ENCODE assay signal across 22 cellular contexts in genomic region chr12:55446334-55446733, GRCh38. TPM values are rescaled to one million over a fixed set of nuclear protein-coding genes. Genes with fewer than 3 reads are reported as not detected.
DNase-seq lines count a peak whose midpoint lies in the region; TF ChIP-seq lines count a peak whose summit lies in the region.
"Had no signal": no experiment of that assay in that cellular context is flagged by ENCODE, and none has a peak within 500 bp of the region (broad histone marks: within the 10 kb centered on the region; RNA-seq: fewer than 3 reads in every experiment).

No MANE protein-coding gene starts in this region.

- TF ChIP-seq CTCF in DOHH2 (IDR thresholded peaks at IDR 0.05; ENCODE audit: low read depth, low read length, poor library complexity, severe bottlenecking) (peak; percentile 31), MM.1S (IDR thresholded peaks at IDR 0.05; ENCODE audit: low read length) (peak; percentile 15; the same call in 1 of the 2 replicates), ovary (IDR thresholded peaks at IDR 0.05) (no peak)

- H3K4me2 ChIP-seq in DOHH2 (ENCODE audit: low read length) (no peak overlapping the region), MM.1S (ENCODE audit: low read depth, low read length) (no peak overlapping the region)
- H3K4me2 ChIP-seq: smooth muscle cell had no signal

- no peak overlapping the region for H3K9ac ChIP-seq in MM.1S (ENCODE audit: low read length)

- H2AFZ ChIP-seq in MM.1S (ENCODE audit: low read length) = no peak overlapping the region

- 72 to 83% (median 77%) methylated on average over 5 of the region's 5 CpGs for WGBS in ovary, 3 donors

- H3K9me3 ChIP-seq in DOHH2 (ENCODE audit: control insufficient read depth, insufficient read depth, low read length) (no peaks in the 10 kb centered on the region), MM.1S (replicated peaks; ENCODE audit: insufficient read depth, low read length) (no peaks in the 10 kb centered on the region), ovary (no peaks in the 10 kb centered on the region)
- H3K9me3 ChIP-seq: lower lobe of right lung, prostate gland, uterus had no signal

- DNase-seq in MM.1S (no peak), RKO (ENCODE audit: low spot score) (peak; percentile 22), medulla oblongata (ENCODE audit: extremely low spot score) (peak; percentile 54), NAMALWA (ENCODE audit: low spot score) (no peak), glomerular visceral epithelial cell (ENCODE audit: extremely low spot score) (no peak), ovary (no peak)
- DNase-seq in stimulated activated CD4-positive, alpha-beta T cell treated with anti-CD3 and anti-CD28 coated beads, Interleukin-1b, Interleukin-23, amount 100 ng/mL, for 48 hours = no peak
- DNase-seq: activated CD4-positive, alpha-beta T cell treated with anti-CD3 and anti-CD28 coated beads for 36 hours; activated naive CD8-positive, alpha-beta T cell treated with anti-CD3 and anti-CD28 coated beads, Interleukin-2, amount 50 U/mL, for 24 hours; CD8-positive, alpha-beta memory T cell; erythroblast; lower lobe of right lung; NCI-H1436; NK-92 treated with Interleukin-12 subunit alpha and Interleukin-12 subunit beta, amount 100 ng/mL, for 24 hours; SIG-M5; uterus had no signal

- intact Hi-C loops in ovary (cut with DNase I) = no loop called here

- no peak overlapping the region for H3K4me3 ChIP-seq in DOHH2 (ENCODE audit: low read length)
- no peak overlapping the region for H3K4me3 ChIP-seq in MM.1S (ENCODE audit: low read length)
- H3K4me3 ChIP-seq in ovary = no peak overlapping the region
- H3K4me3 ChIP-seq: gastroesophageal sphincter, lower lobe of right lung, prostate gland, smooth muscle cell, uterus had no signal

- TF ChIP-seq EP300 in ovary (IDR thresholded peaks at IDR 0.05) = no peak

- no peaks in the 10 kb centered on the region for H3K79me2 ChIP-seq in DOHH2 (ENCODE audit: control insufficient read depth, low read length)
- no peaks in the 10 kb centered on the region for H3K79me2 ChIP-seq in MM.1S (ENCODE audit: low read length)

- H3K36me3 ChIP-seq in DOHH2 (ENCODE audit: control insufficient read depth, low read length) (no peaks in the 10 kb centered on the region), MM.1S (replicated peaks; ENCODE audit: insufficient read depth, low read length) (no peaks in the 10 kb centered on the region), ovary (no peaks in the 10 kb centered on the region)
- H3K36me3 ChIP-seq: gastroesophageal sphincter, lower lobe of right lung, prostate gland, uterus had no signal

- TF ChIP-seq POLR2A in ovary (IDR thresholded peaks at IDR 0.05) = no peak

- H3K27me3 ChIP-seq in DOHH2 (ENCODE audit: control insufficient read depth, low read length) (no peaks in the 10 kb centered on the region), MM.1S (replicated peaks; ENCODE audit: insufficient read depth, low read length) (no peaks in the 10 kb centered on the region), ovary (no peaks in the 10 kb centered on the region)
- H3K27me3 ChIP-seq: gastroesophageal sphincter, uterus had no signal

- H3K4me1 ChIP-seq in DOHH2 (ENCODE audit: control insufficient read depth, low read length) = peaks cover 33% of the 10 kb centered on the region
- H3K4me1 ChIP-seq in MM.1S (ENCODE audit: low read length) = no peaks in the 10 kb centered on the region
- H3K4me1 ChIP-seq in ovary (ENCODE audit: insufficient read depth) = no peaks in the 10 kb centered on the region
- H3K4me1 ChIP-seq: gastroesophageal sphincter, lower lobe of right lung, prostate gland, uterus had no signal

- H3F3A ChIP-seq in DOHH2 (ENCODE audit: control insufficient read depth, insufficient read depth) = no peaks in the 10 kb centered on the region
- no peaks in the 10 kb centered on the region for H3F3A ChIP-seq in MM.1S (ENCODE audit: insufficient read depth, low read length)

- no peaks in the 10 kb centered on the region for H4K20me1 ChIP-seq in DOHH2 (ENCODE audit: control insufficient read depth, insufficient read depth, low read depth, low read length)
- H4K20me1 ChIP-seq in MM.1S (ENCODE audit: insufficient read depth, low read length) = no peaks in the 10 kb centered on the region

- H3K27ac ChIP-seq in DOHH2 (ENCODE audit: low read depth, low read length) (no peak overlapping the region), MM.1S (ENCODE audit: low read length) (no peak overlapping the region), ovary (no peak overlapping the region)
- H3K27ac ChIP-seq: gastroesophageal sphincter, lower lobe of right lung, prostate gland, uterus had no signal

- H3K9me2 ChIP-seq in DOHH2 (replicated peaks; ENCODE audit: control insufficient read depth, low read length) (no peaks in the 10 kb centered on the region), MM.1S (replicated peaks; ENCODE audit: insufficient read depth, low read length) (no peaks in the 10 kb centered on the region)

RNA-seq across cellular contexts. Expression of gene OR6C2, which starts 2.5 kb away (rescaled TPM):
- total RNA-seq in ovary = not detected
- polyA plus RNA-seq in ovary = not detected
- total RNA-seq: activated CD4-positive, alpha-beta T cell treated with anti-CD3 and anti-CD28 coated beads for 36 hours; activated T-helper 2 cell treated with anti-CD3 and anti-CD28 coated beads, Interferon-gamma antibody, Interleukin-2, Interleukin-4, amounts not matched to agents 10 μg/mL and 5 μg/mL and 100 μg/mL, durations not matched to agents 14 hours and 24 hours and 36 hours; CD8-positive, alpha-beta memory T cell; gastroesophageal sphincter; lower lobe of right lung; prostate gland; smooth muscle cell; T-helper 2 cell treated with Interferon-gamma antibody and Interleukin-4, amounts not matched to agents 100 ng/mL and 5 ng/mL, for 36 hours; uterus had no signal
- polyA plus RNA-seq: CD8-positive, alpha-beta memory T cell; smooth muscle cell had no signal

RNA-seq across cellular contexts. Expression of gene OR6C76, which starts 20.3 kb away (rescaled TPM):
- not detected for total RNA-seq in ovary
- not detected for polyA plus RNA-seq in ovary
- total RNA-seq: activated CD4-positive, alpha-beta T cell treated with anti-CD3 and anti-CD28 coated beads for 36 hours; activated T-helper 2 cell treated with anti-CD3 and anti-CD28 coated beads, Interferon-gamma antibody, Interleukin-2, Interleukin-4, amounts not matched to agents 10 μg/mL and 5 μg/mL and 100 μg/mL, durations not matched to agents 14 hours and 24 hours and 36 hours; CD8-positive, alpha-beta memory T cell; gastroesophageal sphincter; lower lobe of right lung; prostate gland; smooth muscle cell; T-helper 2 cell treated with Interferon-gamma antibody and Interleukin-4, amounts not matched to agents 100 ng/mL and 5 ng/mL, for 36 hours; uterus had no signal
- polyA plus RNA-seq: CD8-positive, alpha-beta memory T cell; smooth muscle cell had no signal

RNA-seq across cellular contexts. Expression of gene OR6C70, which starts 23.6 kb away (rescaled TPM):
- total RNA-seq in ovary = not detected
- not detected for polyA plus RNA-seq in ovary
- total RNA-seq: activated CD4-positive, alpha-beta T cell treated with anti-CD3 and anti-CD28 coated beads for 36 hours; CD8-positive, alpha-beta memory T cell; gastroesophageal sphincter; lower lobe of right lung; prostate gland; smooth muscle cell; T-helper 2 cell treated with Interferon-gamma antibody and Interleukin-4, amounts not matched to agents 100 ng/mL and 5 ng/mL, for 36 hours; uterus had no signal
- polyA plus RNA-seq: CD8-positive, alpha-beta memory T cell; smooth muscle cell had no signal

RNA-seq across cellular contexts. Expression of gene OR6C68, which starts 45.8 kb away (rescaled TPM):
- total RNA-seq in ovary = not detected
- polyA plus RNA-seq in ovary = not detected
- total RNA-seq: activated CD4-positive, alpha-beta T cell treated with anti-CD3 and anti-CD28 coated beads for 36 hours; activated T-helper 2 cell treated with anti-CD3 and anti-CD28 coated beads, Interferon-gamma antibody, Interleukin-2, Interleukin-4, amounts not matched to agents 10 μg/mL and 5 μg/mL and 100 μg/mL, durations not matched to agents 14 hours and 24 hours and 36 hours; CD8-positive, alpha-beta memory T cell; gastroesophageal sphincter; lower lobe of right lung; prostate gland; smooth muscle cell; T-helper 2 cell treated with Interferon-gamma antibody and Interleukin-4, amounts not matched to agents 100 ng/mL and 5 ng/mL, for 36 hours; uterus had no signal
- polyA plus RNA-seq: CD8-positive, alpha-beta memory T cell; smooth muscle cell had no signal

RNA-seq across cellular contexts. Expression of gene OR6C65, which starts 46.0 kb away (rescaled TPM):
- total RNA-seq in ovary = not detected
- polyA plus RNA-seq in ovary = not detected
- total RNA-seq: activated CD4-positive, alpha-beta T cell treated with anti-CD3 and anti-CD28 coated beads for 36 hours; activated T-helper 2 cell treated with anti-CD3 and anti-CD28 coated beads, Interferon-gamma antibody, Interleukin-2, Interleukin-4, amounts not matched to agents 10 μg/mL and 5 μg/mL and 100 μg/mL, durations not matched to agents 14 hours and 24 hours and 36 hours; CD8-positive, alpha-beta memory T cell; gastroesophageal sphincter; lower lobe of right lung; prostate gland; smooth muscle cell; T-helper 2 cell treated with Interferon-gamma antibody and Interleukin-4, amounts not matched to agents 100 ng/mL and 5 ng/mL, for 36 hours; uterus had no signal
- polyA plus RNA-seq: CD8-positive, alpha-beta memory T cell; smooth muscle cell had no signal

Comparison
In these comparisons a context has a peak if more than half of its experiments do, and no peak if none do; other contexts are left out.
1. CTCF ChIP-seq: peak in DOHH2 (single experiment) and MM.1S (single experiment); none in ovary (0 of 3).
2. DNase-seq: peak in RKO (single experiment) and medulla oblongata (single experiment); none in MM.1S (single experiment), NAMALWA (single experiment), glomerular visceral epithelial cell (single experiment), ovary (0 of 5) and stimulated activated CD4-positive, alpha-beta T cell treated with anti-CD3 and anti-CD28 coated beads, Interleukin-1b, Interleukin-23, amount 100 ng/mL, for 48 hours (single experiment).